In the genomic region with DNA sequence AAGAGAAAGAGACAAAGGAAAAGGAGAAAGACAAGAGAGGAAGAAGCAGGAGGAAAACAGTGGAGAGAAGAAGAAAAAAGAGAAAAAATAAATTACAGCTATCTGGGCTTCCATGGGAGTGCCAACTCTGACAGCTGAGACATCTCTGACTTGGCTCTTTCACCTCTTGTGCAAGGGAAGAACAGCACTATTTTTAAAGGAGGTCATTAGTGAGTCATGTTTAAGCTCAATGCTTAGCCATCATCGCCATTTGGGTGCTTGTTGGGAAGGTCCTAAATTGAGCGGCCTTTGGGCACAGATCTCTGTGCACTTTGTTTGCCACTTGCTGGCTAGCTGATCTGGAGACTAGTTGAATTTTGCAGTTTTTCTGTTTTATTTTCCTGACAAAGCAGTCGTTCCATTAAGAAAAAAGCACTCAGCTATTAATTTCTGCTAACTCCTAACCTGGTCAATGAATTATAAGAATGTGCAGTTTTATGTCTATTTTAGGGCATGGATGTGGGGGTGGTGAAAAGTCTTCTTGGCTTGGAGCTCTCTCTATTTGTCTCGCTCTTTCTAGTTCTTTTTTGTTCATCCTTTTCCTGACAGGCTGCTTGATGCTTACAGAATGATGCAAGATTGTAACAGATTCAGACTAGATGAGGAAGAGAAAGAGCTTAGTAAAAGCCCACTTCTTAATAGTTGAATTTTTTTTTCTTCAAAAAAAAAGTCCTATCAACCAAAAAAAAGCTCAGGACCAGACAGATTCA, we compare ENCODE assay signal across 12 cellular contexts.
DNase-seq lines count a peak whose midpoint lies in the region; ATAC-seq and TF ChIP-seq lines count a peak whose summit lies in the region.
"Had no signal": no experiment of that assay in that cellular context is flagged by ENCODE, and none has a peak within 500 bp of the region (broad histone marks: within the 10 kb centered on the region; RNA-seq: fewer than 3 reads in every experiment).

No MANE protein-coding gene starts in this region.

- H3K4me3 ChIP-seq in choroid plexus epithelial cell (ENCODE audit: low read depth, low read length) (no peak overlapping the region), left lung (no peak overlapping the region), uterus (no peak overlapping the region), ascending aorta (no peak overlapping the region)

- no peaks in the 10 kb centered on the region for H3K4me1 ChIP-seq in left lung
- peaks cover 8% of the 10 kb centered on the region in 2 donors for H3K4me1 ChIP-seq in uterus
- H3K4me1 ChIP-seq in ascending aorta: peaks cover 0 to 3% of the 10 kb centered on the region in 2 donors

- intact Hi-C loops in left lung (cut with DNase I): no loop called here
- intact Hi-C loops in uterus (cut with DNase I; ENCODE audit: low total_unique reads): no loop called here
- intact Hi-C loops in ascending aorta (cut with DNase I): no loop called here

- TF ChIP-seq CTCF in choroid plexus epithelial cell (conservative IDR thresholded peaks at IDR 0.05; ENCODE audit: low read depth, low read length) (no peak), left lung (IDR thresholded peaks at IDR 0.05) (no peak), uterus (IDR thresholded peaks at IDR 0.05) (no peak), ascending aorta (IDR thresholded peaks at IDR 0.05) (no peak)

- H3K36me3 ChIP-seq in left lung (no peaks in the 10 kb centered on the region), uterus (no peaks in the 10 kb centered on the region), ascending aorta (no peaks in the 10 kb centered on the region)
- H3K36me3 ChIP-seq: brain microvascular endothelial cell had no signal

- H3K27me3 ChIP-seq in left lung (no peaks in the 10 kb centered on the region), uterus (no peaks in the 10 kb centered on the region), ascending aorta (no peaks in the 10 kb centered on the region)
- H3K27me3 ChIP-seq: brain microvascular endothelial cell had no signal

- H3K27ac ChIP-seq in left lung: no peak overlapping the region
- H3K27ac ChIP-seq in uterus: peak overlapping the region; percentile 69 to 79
- no peak overlapping the region for H3K27ac ChIP-seq in ascending aorta
- H3K27ac ChIP-seq: 22Rv1, brain microvascular endothelial cell had no signal

- DNase-seq in NCI-H2227 (lab: John Stamatoyannopoulos, UW; ENCODE audit: unreplicated experiment): peak; percentile 26
- DNase-seq in NCI-H2227 treated with DMSO at 0.1 percent for 48 hours (lab: John Stamatoyannopoulos, UW): no peak
- DNase-seq in choroid plexus epithelial cell (ENCODE audit: low read depth): peak; percentile 13
- DNase-seq in left lung: no peak
- DNase-seq in uterus: peak; percentile 67 to 79
- no peak for DNase-seq in ascending aorta (ENCODE audit: low spot score in 2 of 2)
- DNase-seq: brain microvascular endothelial cell, DMS153, NCI-H1694 had no signal

- H3K9me3 ChIP-seq in left lung (no peaks in the 10 kb centered on the region), uterus (no peaks in the 10 kb centered on the region), ascending aorta (no peaks in the 10 kb centered on the region)

- ATAC-seq in left lung (peak; percentile 53), GM21717 (IDR thresholded peaks at IDR 0.05; ENCODE audit: unreplicated experiment) (no peak), GM19324 (IDR thresholded peaks at IDR 0.05; ENCODE audit: low FRiP score, unreplicated experiment) (no peak)

- no peak for TF ChIP-seq POLR2A in uterus (IDR thresholded peaks at IDR 0.05)

Comparison
In these comparisons a context has a peak if more than half of its experiments do, and no peak if none do; other contexts are left out.
1. DNase-seq: peak in NCI-H2227 (single experiment), choroid plexus epithelial cell (single experiment) and uterus (2 of 2); none in NCI-H2227 treated with DMSO at 0.1 percent for 48 hours (single experiment), left lung (0 of 2) and ascending aorta (0 of 2).
2. H3K27ac ChIP-seq: peak in uterus (2 of 2); none in left lung (0 of 2) and ascending aorta (0 of 2).